Comparison of ENCODE assay signal across 1 cellular context in the genomic region with DNA sequence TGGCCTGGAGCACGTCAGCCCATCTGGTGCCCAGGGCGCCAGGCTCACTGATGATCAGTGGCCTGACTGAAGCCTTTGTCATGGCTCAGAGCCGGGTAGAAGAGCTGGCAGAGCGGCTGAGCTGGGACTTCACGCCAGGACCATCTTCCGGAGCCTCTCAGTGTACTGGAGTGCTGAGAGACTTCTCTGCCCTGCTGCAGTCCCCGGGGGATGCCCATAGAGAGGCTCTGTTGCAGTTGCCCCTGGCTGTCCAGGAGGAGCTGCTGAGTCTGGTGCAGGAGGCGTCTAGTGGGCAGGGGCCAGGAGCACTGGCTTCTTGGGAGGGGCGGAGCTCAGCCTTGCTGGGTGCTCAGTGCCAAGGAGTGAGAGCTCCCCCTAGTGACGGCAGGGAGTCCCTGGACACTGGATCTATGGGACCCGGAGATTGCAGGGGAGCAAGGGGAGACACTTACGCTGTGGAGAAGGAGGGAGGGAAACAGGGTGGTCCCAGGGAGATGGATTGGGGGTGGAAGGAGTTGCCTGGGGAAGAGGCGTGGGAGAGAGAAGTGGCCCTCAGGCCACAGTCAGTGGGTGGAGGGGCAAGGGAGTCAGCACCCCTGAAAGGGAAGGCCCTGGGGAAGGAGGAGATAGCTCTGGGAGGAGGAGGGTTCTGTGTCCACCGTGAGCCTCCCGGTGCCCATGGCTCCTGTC.
TF ChIP-seq lines count a peak whose summit lies in the region.

No MANE protein-coding gene starts in this region.

TF ChIP-seq in GM23338, 12 proteins besides CTCF, POLR2A, EP300 and RAD21:
- TF ChIP-seq, protein P1, sequence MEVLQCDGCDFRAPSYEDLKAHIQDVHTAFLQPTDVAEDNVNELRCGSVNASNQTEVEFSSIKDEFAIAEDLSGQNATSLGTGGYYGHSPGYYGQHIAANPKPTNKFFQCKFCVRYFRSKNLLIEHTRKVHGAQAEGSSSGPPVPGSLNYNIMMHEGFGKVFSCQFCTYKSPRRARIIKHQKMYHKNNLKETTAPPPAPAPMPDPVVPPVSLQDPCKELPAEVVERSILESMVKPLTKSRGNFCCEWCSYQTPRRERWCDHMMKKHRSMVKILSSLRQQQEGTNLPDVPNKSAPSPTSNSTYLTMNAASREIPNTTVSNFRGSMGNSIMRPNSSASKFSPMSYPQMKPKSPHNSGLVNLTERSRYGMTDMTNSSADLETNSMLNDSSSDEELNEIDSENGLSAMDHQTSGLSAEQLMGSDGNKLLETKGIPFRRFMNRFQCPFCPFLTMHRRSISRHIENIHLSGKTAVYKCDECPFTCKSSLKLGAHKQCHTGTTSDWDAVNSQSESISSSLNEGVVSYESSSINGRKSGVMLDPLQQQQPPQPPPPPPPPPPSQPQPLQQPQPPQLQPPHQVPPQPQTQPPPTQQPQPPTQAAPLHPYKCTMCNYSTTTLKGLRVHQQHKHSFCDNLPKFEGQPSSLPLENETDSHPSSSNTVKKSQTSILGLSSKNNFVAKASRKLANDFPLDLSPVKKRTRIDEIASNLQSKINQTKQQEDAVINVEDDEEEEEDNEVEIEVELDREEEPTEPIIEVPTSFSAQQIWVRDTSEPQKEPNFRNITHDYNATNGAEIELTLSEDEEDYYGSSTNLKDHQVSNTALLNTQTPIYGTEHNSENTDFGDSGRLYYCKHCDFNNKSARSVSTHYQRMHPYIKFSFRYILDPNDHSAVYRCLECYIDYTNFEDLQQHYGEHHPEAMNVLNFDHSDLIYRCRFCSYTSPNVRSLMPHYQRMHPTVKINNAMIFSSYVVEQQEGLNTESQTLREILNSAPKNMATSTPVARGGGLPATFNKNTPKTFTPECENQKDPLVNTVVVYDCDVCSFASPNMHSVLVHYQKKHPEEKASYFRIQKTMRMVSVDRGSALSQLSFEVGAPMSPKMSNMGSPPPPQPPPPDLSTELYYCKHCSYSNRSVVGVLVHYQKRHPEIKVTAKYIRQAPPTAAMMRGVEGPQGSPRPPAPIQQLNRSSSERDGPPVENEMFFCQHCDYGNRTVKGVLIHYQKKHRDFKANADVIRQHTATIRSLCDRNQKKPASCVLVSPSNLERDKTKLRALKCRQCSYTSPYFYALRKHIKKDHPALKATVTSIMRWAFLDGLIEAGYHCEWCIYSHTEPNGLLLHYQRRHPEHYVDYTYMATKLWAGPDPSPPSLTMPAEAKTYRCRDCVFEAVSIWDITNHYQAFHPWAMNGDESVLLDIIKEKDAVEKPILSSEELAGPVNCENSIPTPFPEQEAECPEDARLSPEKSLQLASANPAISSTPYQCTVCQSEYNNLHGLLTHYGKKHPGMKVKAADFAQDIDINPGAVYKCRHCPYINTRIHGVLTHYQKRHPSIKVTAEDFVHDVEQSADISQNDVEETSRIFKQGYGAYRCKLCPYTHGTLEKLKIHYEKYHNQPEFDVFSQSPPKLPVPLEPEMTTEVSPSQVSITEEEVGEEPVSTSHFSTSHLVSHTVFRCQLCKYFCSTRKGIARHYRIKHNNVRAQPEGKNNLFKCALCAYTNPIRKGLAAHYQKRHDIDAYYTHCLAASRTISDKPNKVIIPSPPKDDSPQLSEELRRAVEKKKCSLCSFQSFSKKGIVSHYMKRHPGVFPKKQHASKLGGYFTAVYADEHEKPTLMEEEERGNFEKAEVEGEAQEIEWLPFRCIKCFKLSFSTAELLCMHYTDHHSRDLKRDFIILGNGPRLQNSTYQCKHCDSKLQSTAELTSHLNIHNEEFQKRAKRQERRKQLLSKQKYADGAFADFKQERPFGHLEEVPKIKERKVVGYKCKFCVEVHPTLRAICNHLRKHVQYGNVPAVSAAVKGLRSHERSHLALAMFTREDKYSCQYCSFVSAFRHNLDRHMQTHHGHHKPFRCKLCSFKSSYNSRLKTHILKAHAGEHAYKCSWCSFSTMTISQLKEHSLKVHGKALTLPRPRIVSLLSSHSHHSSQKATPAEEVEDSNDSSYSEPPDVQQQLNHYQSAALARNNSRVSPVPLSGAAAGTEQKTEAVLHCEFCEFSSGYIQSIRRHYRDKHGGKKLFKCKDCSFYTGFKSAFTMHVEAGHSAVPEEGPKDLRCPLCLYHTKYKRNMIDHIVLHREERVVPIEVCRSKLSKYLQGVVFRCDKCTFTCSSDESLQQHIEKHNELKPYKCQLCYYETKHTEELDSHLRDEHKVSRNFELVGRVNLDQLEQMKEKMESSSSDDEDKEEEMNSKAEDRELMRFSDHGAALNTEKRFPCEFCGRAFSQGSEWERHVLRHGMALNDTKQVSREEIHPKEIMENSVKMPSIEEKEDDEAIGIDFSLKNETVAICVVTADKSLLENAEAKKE (CRISPR knock-in tag; IDR thresholded peaks at IDR 0.05): peak; percentile 21; the same call in 1 of the 2 replicates
- no peak for TF ChIP-seq EZH2 (IDR thresholded peaks at IDR 0.05; ENCODE audit: low read depth, unreplicated experiment)
- TF ChIP-seq, protein P2, sequence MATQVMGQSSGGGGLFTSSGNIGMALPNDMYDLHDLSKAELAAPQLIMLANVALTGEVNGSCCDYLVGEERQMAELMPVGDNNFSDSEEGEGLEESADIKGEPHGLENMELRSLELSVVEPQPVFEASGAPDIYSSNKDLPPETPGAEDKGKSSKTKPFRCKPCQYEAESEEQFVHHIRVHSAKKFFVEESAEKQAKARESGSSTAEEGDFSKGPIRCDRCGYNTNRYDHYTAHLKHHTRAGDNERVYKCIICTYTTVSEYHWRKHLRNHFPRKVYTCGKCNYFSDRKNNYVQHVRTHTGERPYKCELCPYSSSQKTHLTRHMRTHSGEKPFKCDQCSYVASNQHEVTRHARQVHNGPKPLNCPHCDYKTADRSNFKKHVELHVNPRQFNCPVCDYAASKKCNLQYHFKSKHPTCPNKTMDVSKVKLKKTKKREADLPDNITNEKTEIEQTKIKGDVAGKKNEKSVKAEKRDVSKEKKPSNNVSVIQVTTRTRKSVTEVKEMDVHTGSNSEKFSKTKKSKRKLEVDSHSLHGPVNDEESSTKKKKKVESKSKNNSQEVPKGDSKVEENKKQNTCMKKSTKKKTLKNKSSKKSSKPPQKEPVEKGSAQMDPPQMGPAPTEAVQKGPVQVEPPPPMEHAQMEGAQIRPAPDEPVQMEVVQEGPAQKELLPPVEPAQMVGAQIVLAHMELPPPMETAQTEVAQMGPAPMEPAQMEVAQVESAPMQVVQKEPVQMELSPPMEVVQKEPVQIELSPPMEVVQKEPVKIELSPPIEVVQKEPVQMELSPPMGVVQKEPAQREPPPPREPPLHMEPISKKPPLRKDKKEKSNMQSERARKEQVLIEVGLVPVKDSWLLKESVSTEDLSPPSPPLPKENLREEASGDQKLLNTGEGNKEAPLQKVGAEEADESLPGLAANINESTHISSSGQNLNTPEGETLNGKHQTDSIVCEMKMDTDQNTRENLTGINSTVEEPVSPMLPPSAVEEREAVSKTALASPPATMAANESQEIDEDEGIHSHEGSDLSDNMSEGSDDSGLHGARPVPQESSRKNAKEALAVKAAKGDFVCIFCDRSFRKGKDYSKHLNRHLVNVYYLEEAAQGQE (IDR thresholded peaks at IDR 0.05; ENCODE audit: unreplicated experiment): no peak
- no peak for TF ChIP-seq ZNF114 (CRISPR knock-in tag; IDR thresholded peaks at IDR 0.05)
- TF ChIP-seq, protein P3, sequence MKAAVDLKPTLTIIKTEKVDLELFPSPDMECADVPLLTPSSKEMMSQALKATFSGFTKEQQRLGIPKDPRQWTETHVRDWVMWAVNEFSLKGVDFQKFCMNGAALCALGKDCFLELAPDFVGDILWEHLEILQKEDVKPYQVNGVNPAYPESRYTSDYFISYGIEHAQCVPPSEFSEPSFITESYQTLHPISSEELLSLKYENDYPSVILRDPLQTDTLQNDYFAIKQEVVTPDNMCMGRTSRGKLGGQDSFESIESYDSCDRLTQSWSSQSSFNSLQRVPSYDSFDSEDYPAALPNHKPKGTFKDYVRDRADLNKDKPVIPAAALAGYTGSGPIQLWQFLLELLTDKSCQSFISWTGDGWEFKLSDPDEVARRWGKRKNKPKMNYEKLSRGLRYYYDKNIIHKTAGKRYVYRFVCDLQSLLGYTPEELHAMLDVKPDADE (IDR thresholded peaks at IDR 0.05): no peak
- TF ChIP-seq POLR2AphosphoS5 (IDR thresholded peaks at IDR 0.05; ENCODE audit: low read depth): no peak
- no peak for TF ChIP-seq ZNF331 (CRISPR knock-in tag; IDR thresholded peaks at IDR 0.05; ENCODE audit: low read depth)
- TF ChIP-seq JUNB (IDR thresholded peaks at IDR 0.05; ENCODE audit: unreplicated experiment): no peak
- TF ChIP-seq NANOG (IDR thresholded peaks at IDR 0.05; ENCODE audit: borderline replicate concordance): no peak
- 0 out of 2 replicates have a peak, but pooled peaks have one; percentile 20 for TF ChIP-seq CREB1 (CRISPR knock-in tag; IDR thresholded peaks at IDR 0.05; ENCODE audit: low read depth)
- no peak for TF ChIP-seq EZH2phosphoT487 (IDR thresholded peaks at IDR 0.05; ENCODE audit: unreplicated experiment)
